Comparison of ENCODE assay signal across 9 cellular contexts in genomic region chr11:8219257-8220021, GRCh38. TPM values are rescaled to one million over a fixed set of nuclear protein-coding genes. Genes with fewer than 3 reads are reported as not detected.
DNase-seq lines count a peak whose midpoint lies in the region; ATAC-seq and TF ChIP-seq lines count a peak whose summit lies in the region.
"Had no signal": no experiment of that assay in that cellular context is flagged by ENCODE, and none has a peak within 500 bp of the region (broad histone marks: within the 10 kb centered on the region; RNA-seq: fewer than 3 reads in every experiment).

No MANE protein-coding gene starts in this region.

- H4K12ac ChIP-seq in trophoblast cell (ENCODE audit: low read depth, low read length): no peak overlapping the region

- no peaks in the 10 kb centered on the region for H3K9me3 ChIP-seq in RWPE2 (ENCODE audit: severe bottlenecking)
- no peaks in the 10 kb centered on the region for H3K9me3 ChIP-seq in trophoblast cell (ENCODE audit: insufficient read depth, low read depth, low read length)

- H3K23ac ChIP-seq in trophoblast cell (ENCODE audit: low read length): no peak overlapping the region

- H3K9me3 Mint-ChIP-seq in stimulated activated memory B cell treated with anti-CD40 and anti-IgM and Interleukin-4, amounts not matched to agents 10 μg/mL and 1 μg/mL and 100 μg/mL, for 72 hours: no peaks in the 10 kb centered on the region
- H3K9me3 Mint-ChIP-seq: naive thymus-derived CD8-positive, alpha-beta T cell had no signal

- peak overlapping the region; percentile 55 for H4K8ac ChIP-seq in trophoblast cell (ENCODE audit: low read depth, low read length)

- TF ChIP-seq CTCF in AG09319 (IDR thresholded peaks at IDR 0.05; ENCODE audit: low read depth, low read length): peak; percentile 61
- peak; percentile 71 for TF ChIP-seq CTCF in RWPE2 (IDR thresholded peaks at IDR 0.05; ENCODE audit: poor library complexity, severe bottlenecking)

- H3K79me2 ChIP-seq in trophoblast cell (ENCODE audit: control insufficient read depth, insufficient read depth, low read length, poor library complexity): peaks cover 4% of the 10 kb centered on the region

- H3K79me1 ChIP-seq in trophoblast cell (ENCODE audit: low read length): peaks cover 43% of the 10 kb centered on the region

- H3K4me2 ChIP-seq in trophoblast cell (ENCODE audit: low read length): no peak overlapping the region

- H3K27me3 ChIP-seq in RWPE2 (ENCODE audit: insufficient read depth, poor library complexity, severe bottlenecking) (no peaks in the 10 kb centered on the region), trophoblast cell (ENCODE audit: insufficient read depth, low read length) (no peaks in the 10 kb centered on the region)

- H3K36me3 Mint-ChIP-seq in stimulated activated memory B cell treated with anti-CD40 and anti-IgM and Interleukin-4, amounts not matched to agents 10 μg/mL and 1 μg/mL and 100 μg/mL, for 72 hours: no peaks in the 10 kb centered on the region
- H3K36me3 Mint-ChIP-seq: naive thymus-derived CD8-positive, alpha-beta T cell had no signal

- H2BK5ac ChIP-seq in trophoblast cell (ENCODE audit: low read depth, low read length, poor library complexity): no peak overlapping the region

- in situ Hi-C loops in G401 (cut with HindIII; ENCODE audit: low sequenced_read_pairs): no loop called here

- ATAC-seq in RWPE2 (ENCODE audit: low read depth): peak; percentile 80
- no peak for ATAC-seq in GM18858 (IDR thresholded peaks at IDR 0.05; ENCODE audit: unreplicated experiment)
- ATAC-seq in stimulated activated memory B cell treated with anti-CD40 and anti-IgM and Interleukin-4, amounts not matched to agents 10 μg/mL and 1 μg/mL and 100 μg/mL, for 72 hours: no peak
- ATAC-seq: naive thymus-derived CD8-positive, alpha-beta T cell had no signal

- no peak overlapping the region for H2AFZ ChIP-seq in trophoblast cell (ENCODE audit: insufficient read depth, low read length, poor library complexity)

- H3K9ac ChIP-seq in trophoblast cell (ENCODE audit: low read length): no peak overlapping the region

- no peak overlapping the region for H3K4ac ChIP-seq in trophoblast cell (ENCODE audit: low read depth, low read length)

- no peaks in the 10 kb centered on the region for H3K4me1 Mint-ChIP-seq in stimulated activated memory B cell treated with anti-CD40 and anti-IgM and Interleukin-4, amounts not matched to agents 10 μg/mL and 1 μg/mL and 100 μg/mL, for 72 hours

- no peaks in the 10 kb centered on the region for H3K4me1 ChIP-seq in RWPE2 (ENCODE audit: insufficient read depth, poor library complexity, severe bottlenecking)
- H3K4me1 ChIP-seq in trophoblast cell (ENCODE audit: control insufficient read depth in 1 of 2, insufficient read depth in 2 of 2, low read length in 2 of 2): peaks cover 56 to 61% of the 10 kb centered on the region in 2 experiments

- H2BK12ac ChIP-seq in trophoblast cell (ENCODE audit: low read length): peak overlapping the region; percentile 66

- peak overlapping the region; percentile 67 for H3K14ac ChIP-seq in trophoblast cell (ENCODE audit: low read length)

- H3K27me3 Mint-ChIP-seq in stimulated activated memory B cell treated with anti-CD40 and anti-IgM and Interleukin-4, amounts not matched to agents 10 μg/mL and 1 μg/mL and 100 μg/mL, for 72 hours: no peaks in the 10 kb centered on the region

- no peak overlapping the region for H3K4me3 Mint-ChIP-seq in stimulated activated memory B cell treated with anti-CD40 and anti-IgM and Interleukin-4, amounts not matched to agents 10 μg/mL and 1 μg/mL and 100 μg/mL, for 72 hours
- H3K4me3 Mint-ChIP-seq: naive thymus-derived CD8-positive, alpha-beta T cell had no signal

- no peak overlapping the region for H3K27ac ChIP-seq in RWPE2 (ENCODE audit: poor library complexity, severe bottlenecking)
- H3K27ac ChIP-seq in trophoblast cell (ENCODE audit: low read depth, low read length): peak overlapping the region; percentile 48

- peak overlapping the region; percentile 65 for H2BK120ac ChIP-seq in trophoblast cell (ENCODE audit: insufficient read depth, low read length, poor library complexity)

- H3K4me3 ChIP-seq in RWPE2 (ENCODE audit: severe bottlenecking): no peak overlapping the region
- no peak overlapping the region for H3K4me3 ChIP-seq in trophoblast cell (ENCODE audit: low read depth, low read length)

- no peak overlapping the region for H3K18ac ChIP-seq in trophoblast cell (ENCODE audit: low read length)

- no CpG with 5 or more reads among the region's 16 CpGs for WGBS in trophoblast cell (ENCODE audit: extremely low coverage, insufficient coverage, insufficient read length)

- H3K27ac Mint-ChIP-seq in stimulated activated memory B cell treated with anti-CD40 and anti-IgM and Interleukin-4, amounts not matched to agents 10 μg/mL and 1 μg/mL and 100 μg/mL, for 72 hours: no peak overlapping the region

- H2AK5ac ChIP-seq in trophoblast cell (ENCODE audit: low read length): peak overlapping the region; percentile 11

- H3K36me3 ChIP-seq in RWPE2 (ENCODE audit: low read depth) (no peaks in the 10 kb centered on the region), trophoblast cell (ENCODE audit: control insufficient read depth in 1 of 2, insufficient read depth in 2 of 2, low read length in 2 of 2) (peaks cover 0 to 2% of the 10 kb centered on the region in 2 experiments)

- H4K91ac ChIP-seq in trophoblast cell (ENCODE audit: low read depth, low read length): peak overlapping the region; percentile 87

- DNase-seq in AG09319 (ENCODE audit: extremely low read depth, low read depth) (peak; percentile 8), G401 (ENCODE audit: low spot score) (peak; percentile 72), HT1080 (ENCODE audit: low read depth) (peak; percentile 45), RWPE2 (ENCODE audit: low spot score) (no peak), fibroblast of peridontal ligament (ENCODE audit: extremely low read depth) (peak; percentile 47), trophoblast cell (peak; percentile 33 to 72)

RNA-seq across cellular contexts. Expression of gene LMO1, which starts 44.2 kb away (rescaled TPM):
- not detected in 2 replicates for total RNA-seq in G401 (2014; rRNA removed; shearing (Covaris generic))
- total RNA-seq in HT1080 (2014; rRNA removed; shearing (Covaris generic)): 0.18 and 0.30 TPM in 2 replicates
- polyA plus RNA-seq in HT1080 (2015; cell fraction: cytosol; rRNA removed): 0.14 and 0.22 TPM in 2 replicates
- polyA plus RNA-seq in HT1080 (2015; cell fraction: nucleus; rRNA removed): 1.5 TPM in 1 of 2 replicates, not detected in the other
- polyA plus RNA-seq in trophoblast cell (2013): 9.5 and 10.1 TPM in 2 replicates
- total RNA-seq: naive thymus-derived CD8-positive, alpha-beta T cell had no signal
- polyA plus RNA-seq: naive thymus-derived CD8-positive, alpha-beta T cell had no signal

RNA-seq across cellular contexts. Expression of gene RIC3, which starts 50.6 kb away (rescaled TPM):
- not detected in 2 replicates for total RNA-seq in G401 (2014; rRNA removed; shearing (Covaris generic))
- not detected in 2 replicates for total RNA-seq in HT1080 (2014; rRNA removed; shearing (Covaris generic))
- polyA plus RNA-seq in HT1080 (2015; cell fraction: cytosol; rRNA removed): not detected in 2 replicates
- not detected in 2 replicates for polyA plus RNA-seq in HT1080 (2015; cell fraction: nucleus; rRNA removed)
- polyA plus RNA-seq in trophoblast cell (2013): 1.0 and 1.2 TPM in 2 replicates
